13 cellular contexts compared by ENCODE assay signal in genomic region chr9:35686222-35687203, GRCh38. TPM values are rescaled to one million over a fixed set of nuclear protein-coding genes. Genes with fewer than 3 reads are reported as not detected.
DNase-seq lines count a peak whose midpoint lies in the region; ATAC-seq and TF ChIP-seq lines count a peak whose summit lies in the region.
"Had no signal": no experiment of that assay in that cellular context is flagged by ENCODE, and none has a peak within 500 bp of the region (broad histone marks: within the 10 kb centered on the region; RNA-seq: fewer than 3 reads in every experiment).

No MANE protein-coding gene starts in this region.

- H3K4me2 ChIP-seq in BLaER1 treated with 17β-estradiol and CSF1 and Interleukin-3, amounts not matched to agents 10 nM and 100 nM = peak overlapping the region in 8 of 11 experiments; percentile 3 to 97 (median 96); a peak in 10 of 22 replicates

- no peak overlapping the region; a peak in 1 of 22 replicates for H3K9ac ChIP-seq in BLaER1 treated with 17β-estradiol and CSF1 and Interleukin-3, amounts not matched to agents 10 nM and 100 nM
- H3K9ac ChIP-seq in SK-N-MC (ENCODE audit: insufficient read length) = no peak overlapping the region

- TF ChIP-seq CTCF in fibroblast of mammary gland (conservative IDR thresholded peaks at IDR 0.05; ENCODE audit: control insufficient read depth, insufficient read depth, low read depth, low read length) (no peak), prostate gland (IDR thresholded peaks at IDR 0.05) (no peak)

- intact Hi-C loops in prostate gland (cut with DNase I) = no loop called here

- H4K20me1 ChIP-seq in BLaER1 treated with 17β-estradiol and CSF1 and Interleukin-3, amounts not matched to agents 10 nM and 100 nM = no peaks in the 10 kb centered on the region; a peak in 1 of 22 replicates

- peaks cover 21 to 43% (median 30%) of the 10 kb centered on the region in 11 experiments; a peak in 20 of 22 replicates for H3K36me3 ChIP-seq in BLaER1 treated with 17β-estradiol and CSF1 and Interleukin-3, amounts not matched to agents 10 nM and 100 nM
- peaks cover 22% of the 10 kb centered on the region; the same call in 1 of the 2 replicates for H3K36me3 ChIP-seq in SK-N-MC (ENCODE audit: insufficient read depth, low read length)
- no peaks in the 10 kb centered on the region for H3K36me3 ChIP-seq in prostate gland

- no peak for ATAC-seq in GM18517 (IDR thresholded peaks at IDR 0.05; ENCODE audit: unreplicated experiment)

- no peak overlapping the region for H3K27ac ChIP-seq in BLaER1 treated with 17β-estradiol and CSF1 and Interleukin-3, amounts not matched to agents 10 nM and 100 nM
- peak overlapping the region; percentile 13; the same call in 1 of the 2 replicates for H3K27ac ChIP-seq in SK-N-MC
- H3K27ac ChIP-seq in prostate gland = peak overlapping the region; percentile 90 to 92

- no peak for TF ChIP-seq POLR2A in prostate gland (IDR thresholded peaks at IDR 0.05)

- no peaks in the 10 kb centered on the region for H3K27me3 ChIP-seq in BLaER1 treated with 17β-estradiol and CSF1 and Interleukin-3, amounts not matched to agents 10 nM and 100 nM
- no peaks in the 10 kb centered on the region for H3K27me3 ChIP-seq in prostate gland (replicated peaks; ENCODE audit: insufficient read depth)
- H3K27me3 ChIP-seq: dorsolateral prefrontal cortex had no signal

- no peak overlapping the region for H3K4me3 ChIP-seq in BLaER1 treated with 17β-estradiol and CSF1 and Interleukin-3, amounts not matched to agents 10 nM and 100 nM
- no peak overlapping the region for H3K4me3 ChIP-seq in SK-N-MC
- peak overlapping the region; percentile 96 for H3K4me3 ChIP-seq in fibroblast of mammary gland (ENCODE audit: control insufficient read depth, low read depth, low read length)
- peak overlapping the region; percentile 12 to 76 for H3K4me3 ChIP-seq in prostate gland

- H3K4me1 ChIP-seq in BLaER1 treated with 17β-estradiol and CSF1 and Interleukin-3, amounts not matched to agents 10 nM and 100 nM = peaks cover 35 to 53% (median 44%) of the 10 kb centered on the region in 10 experiments
- no peaks in the 10 kb centered on the region for H3K4me1 ChIP-seq in prostate gland (replicated peaks)

- DNase-seq in SK-N-MC (ENCODE audit: low read depth, low spot score) (no peak), fibroblast of mammary gland (ENCODE audit: low read depth) (peak; percentile 79), prostate gland (ENCODE audit: low spot score) (no peak), NCI-H2171 treated with DMSO at 0.1 percent for 48 hours (lab: John Stamatoyannopoulos, UW) (no peak)
- no peak for DNase-seq in effector CD8-positive, alpha-beta T cell (lab: John Stamatoyannopoulos, UW)
- DNase-seq in activated naive CD4-positive, alpha-beta T cell treated with anti-CD3 and anti-CD28 coated beads, Interleukin-2, amount 50 U/mL, for 16 hours = no peak
- DNase-seq: COR-L47, NCI-H1694, SHP77 treated with DMSO at 0.1 percent for 48 hours, small intestine had no signal

- H3K9me3 ChIP-seq in BLaER1 treated with 17β-estradiol and CSF1 and Interleukin-3, amounts not matched to agents 10 nM and 100 nM (replicated peaks in 1 of 11) = no peaks in the 10 kb centered on the region
- H3K9me3 ChIP-seq in SK-N-MC (ENCODE audit: low read depth, low read length) = no peaks in the 10 kb centered on the region
- no peaks in the 10 kb centered on the region for H3K9me3 ChIP-seq in prostate gland

- WGBS in prostate gland = 51% methylated on average over 11 of the region's 11 CpGs

RNA-seq across cellular contexts. Expression of gene TPM2, which starts 3.2 kb away (rescaled TPM):
- total RNA-seq in prostate gland = 1,000 to 10,000 TPM; 1,037 to 1,042 TPM

RNA-seq across cellular contexts. Expression of gene CA9, which starts 12.8 kb away (rescaled TPM):
- total RNA-seq in prostate gland = not detected

RNA-seq across cellular contexts. Expression of gene ARHGEF39, which starts 21.5 kb away (rescaled TPM):
- 1 to 10 TPM; 1.1 to 1.8 TPM for total RNA-seq in prostate gland

RNA-seq across cellular contexts. Expression of gene CCDC107, which starts 28.4 kb away (rescaled TPM):
- total RNA-seq in prostate gland = 10 to 100 TPM; 22.8 to 26.2 TPM

RNA-seq across cellular contexts. Expression of gene RMRP, which starts 28.7 kb away (rescaled TPM):
- over 10,000 TPM in 1 of 2 donors, 1,000 to 10,000 TPM in 1; 1,879 to 13,864 TPM for total RNA-seq in prostate gland

Comparison
In these comparisons a context has a peak if more than half of its experiments do, and no peak if none do; other contexts are left out.
1. H3K27ac ChIP-seq: peak in SK-N-MC (single experiment) and prostate gland (2 of 2); none in BLaER1 treated with 17β-estradiol and CSF1 and Interleukin-3, amounts not matched to agents 10 nM and 100 nM (0 of 11).
2. H3K4me3 ChIP-seq: peak in fibroblast of mammary gland (single experiment) and prostate gland (2 of 2); none in BLaER1 treated with 17β-estradiol and CSF1 and Interleukin-3, amounts not matched to agents 10 nM and 100 nM (0 of 10) and SK-N-MC (single experiment).